In genomic region chr4:84971319-84971932, GRCh38 we compare ENCODE assay signal across 8 cellular contexts. TPM values are rescaled to one million over a fixed set of nuclear protein-coding genes. Genes with fewer than 3 reads are reported as not detected.
DNase-seq lines count a peak whose midpoint lies in the region; ATAC-seq, FAIRE-seq and TF ChIP-seq lines count a peak whose summit lies in the region.
"Had no signal": no experiment of that assay in that cellular context is flagged by ENCODE, and none has a peak within 500 bp of the region (broad histone marks: within the 10 kb centered on the region; RNA-seq: fewer than 3 reads in every experiment).

No MANE protein-coding gene starts in this region.

- H3K4me3 Mint-ChIP-seq in activated CD8-positive, alpha-beta memory T cell treated with anti-CD3 and anti-CD28 coated beads, Interleukin-2, amount 10 ng/mL, durations not matched to agents 7 days and 5 days, result no peak overlapping the region
- H3K4me3 Mint-ChIP-seq: T-helper 1 cell treated with Interleukin-12 subunit alpha and Interleukin-12 subunit beta and Interleukin-4 antibody, amounts not matched to agents 30 μg/mL and 1 μg/mL, for 36 hours had no signal

- no peak overlapping the region for H3K27ac ChIP-seq in IMR-90 (ENCODE audit: insufficient read depth, low read length)
- no peak overlapping the region for H3K27ac ChIP-seq in RWPE1
- H3K27ac ChIP-seq in small intestine (ENCODE audit: low read depth in 1 of 2, low read length in 1 of 2), result no peak overlapping the region

- H3K9me3 ChIP-seq in IMR-90 (ENCODE audit: control insufficient read depth, insufficient read depth, low read length) (no peaks in the 10 kb centered on the region), small intestine (ENCODE audit: control insufficient read depth, low read depth) (no peaks in the 10 kb centered on the region)

- DNase-seq in GM10266 (ENCODE audit: extremely low spot score), result peak; percentile 32
- DNase-seq in IMR-90, result peak; percentile 70
- peak; percentile 36 for DNase-seq in RWPE1 (ENCODE audit: low spot score)
- DNase-seq in fibroblast of mammary gland (ENCODE audit: low read depth), result peak; percentile 77
- peak; percentile 49 for DNase-seq in small intestine
- DNase-seq in activated CD8-positive, alpha-beta memory T cell treated with anti-CD3 and anti-CD28 coated beads, Interleukin-2, amount 10 ng/mL, durations not matched to agents 7 days and 5 days, result no peak

- H4K8ac ChIP-seq in IMR-90 (ENCODE audit: low read depth in 2 of 2, low read length in 2 of 2), result no peak overlapping the region

- no peak overlapping the region for H3K18ac ChIP-seq in IMR-90 (ENCODE audit: low read depth, low read length)

- no peak overlapping the region for H3K4me2 ChIP-seq in IMR-90 (ENCODE audit: low read depth, low read length)

- H3K4me1 Mint-ChIP-seq in activated CD8-positive, alpha-beta memory T cell treated with anti-CD3 and anti-CD28 coated beads, Interleukin-2, amount 10 ng/mL, durations not matched to agents 7 days and 5 days, result peaks cover 3% of the 10 kb centered on the region

- no peak overlapping the region for H3K23ac ChIP-seq in IMR-90 (ENCODE audit: low read depth, low read length)

- TF ChIP-seq POLR2A in IMR-90 (IDR thresholded peaks at IDR 0.05; ENCODE audit: low read depth, low read length), result no peak

- H2AK9ac ChIP-seq in IMR-90 (replicated peaks; ENCODE audit: low read depth, low read length, poor library complexity), result no peak overlapping the region

- no peak overlapping the region for H3K56ac ChIP-seq in IMR-90 (ENCODE audit: extremely low read depth, insufficient read depth, low read length)

- intact Hi-C loops in IMR-90 (cut with micrococcal nuclease), result loop anchor here (1.0 to 10.0 kb wide), 4 partner anchors 221 to 1197 kb away; no protein-coding TSS in a partner anchor

- WGBS in IMR-90 (ENCODE audit: extremely low coverage in 2 of 2, insufficient read length in 1 of 2), 2 experiments, result no CpG with 5 or more reads among the region's 3 CpGs
- 11 to 17% (median 16%) methylated on average over 3 of the region's 3 CpGs for WGBS in small intestine, 3 donors

- no peaks in the 10 kb centered on the region for H4K20me1 ChIP-seq in IMR-90 (ENCODE audit: insufficient read depth, low read length)

- H3K27me3 Mint-ChIP-seq in activated CD8-positive, alpha-beta memory T cell treated with anti-CD3 and anti-CD28 coated beads, Interleukin-2, amount 10 ng/mL, durations not matched to agents 7 days and 5 days, result peaks cover 25% of the 10 kb centered on the region

- H2BK20ac ChIP-seq in IMR-90 (ENCODE audit: low read depth, low read length), result no peak overlapping the region

- CTCF ChIA-PET in IMR-90 (lab: Yijun Ruan, JAX) (interaction anchor here (0.6 to 1.7 kb wide), 8 partner anchors 211 to 393 kb away, joined by 3 to 10 read pairs (median 4); no protein-coding TSS in a partner anchor), RWPE1 (lab: Yijun Ruan, JAX) (interaction anchor here (0.5 to 1.5 kb wide), 7 partner anchors 12 to 279 kb away, joined by 3 to 13 read pairs (median 4); no protein-coding TSS in a partner anchor)
- CTCF ChIA-PET in activated CD8-positive, alpha-beta memory T cell treated with anti-CD3 and anti-CD28 coated beads, Interleukin-2, amount 10 ng/mL, durations not matched to agents 7 days and 5 days (lab: Charles Lee), result interaction anchor here (1.3 to 2.0 kb wide), 3 partner anchors 221 to 1325 kb away, joined by 5 to 13 read pairs (median 13); no protein-coding TSS in a partner anchor

- H2BK5ac ChIP-seq in IMR-90 (ENCODE audit: low read depth, low read length, poor library complexity, severe bottlenecking), result no peak overlapping the region

- H3K14ac ChIP-seq in IMR-90 (replicated peaks; ENCODE audit: low read depth, low read length), result no peak overlapping the region

- TF ChIP-seq RAD21 in IMR-90 (IDR thresholded peaks at IDR 0.05; ENCODE audit: low read length), result peak; percentile 80

- no peak overlapping the region for H2AFZ ChIP-seq in IMR-90 (replicated peaks; ENCODE audit: low read length, poor library complexity)

- no TSS peak for BruUV-seq in IMR-90 (replicated peaks; lab: Mats Ljungman, UMichigan)

- H3K9ac ChIP-seq in IMR-90 (ENCODE audit: low read depth, low read length), result no peak overlapping the region

- H2BK120ac ChIP-seq in IMR-90 (ENCODE audit: low read depth, low read length), result no peak overlapping the region

- no peak overlapping the region for H3K27ac Mint-ChIP-seq in activated CD8-positive, alpha-beta memory T cell treated with anti-CD3 and anti-CD28 coated beads, Interleukin-2, amount 10 ng/mL, durations not matched to agents 7 days and 5 days
- H3K27ac Mint-ChIP-seq: T-helper 1 cell treated with Interleukin-12 subunit alpha and Interleukin-12 subunit beta and Interleukin-4 antibody, amounts not matched to agents 30 μg/mL and 1 μg/mL, for 36 hours had no signal

- H3K79me1 ChIP-seq in IMR-90 (ENCODE audit: low read depth in 1 of 2, low read length in 2 of 2), result 0 out of 4 replicates have a peak, but pooled peaks cover 0 to 5% of the 10 kb centered on the region in 2 experiments

- TF ChIP-seq CTCF in GM10266 (IDR thresholded peaks at IDR 0.05; ENCODE audit: control insufficient read depth, insufficient read depth, low read depth, missing control alignments) (peak; percentile 42), IMR-90 (conservative IDR thresholded peaks at IDR 0.05; ENCODE audit: low read depth, low read length) (peak; percentile 71), RWPE1 (conservative IDR thresholded peaks at IDR 0.05; ENCODE audit: low read depth) (peak; percentile 37), fibroblast of mammary gland (conservative IDR thresholded peaks at IDR 0.05; ENCODE audit: control insufficient read depth, insufficient read depth, low read depth, low read length) (peak; percentile 48)

- H4K5ac ChIP-seq in IMR-90 (ENCODE audit: low read depth, low read length), result no peak overlapping the region

- ATAC-seq in IMR-90 (ENCODE audit: low read depth) (0 out of 2 replicates have a peak, but pooled peaks have one; percentile 8), GM21529 (IDR thresholded peaks at IDR 0.05; ENCODE audit: unreplicated experiment) (no peak)
- ATAC-seq in activated CD8-positive, alpha-beta memory T cell treated with anti-CD3 and anti-CD28 coated beads, Interleukin-2, amount 10 ng/mL, durations not matched to agents 7 days and 5 days, result no peak

- H3K27me3 ChIP-seq in IMR-90 (ENCODE audit: control insufficient read depth, insufficient read depth, low read length), result no peaks in the 10 kb centered on the region
- no peaks in the 10 kb centered on the region for H3K27me3 ChIP-seq in small intestine (ENCODE audit: control insufficient read depth in 2 of 2, insufficient read depth in 2 of 2, low read length in 2 of 2)

- H2BK15ac ChIP-seq in IMR-90 (ENCODE audit: low read depth, low read length), result no peak overlapping the region

- in situ Hi-C loops in IMR-90 (cut with MboI; ENCODE audit: low sequenced_read_pairs), result loop anchor here (10.0 kb wide), 1 partner anchor 377 kb away; no protein-coding TSS in a partner anchor

- no peaks in the 10 kb centered on the region for H3K9me3 Mint-ChIP-seq in activated CD8-positive, alpha-beta memory T cell treated with anti-CD3 and anti-CD28 coated beads, Interleukin-2, amount 10 ng/mL, durations not matched to agents 7 days and 5 days (ENCODE audit: low read depth)
- H3K9me3 Mint-ChIP-seq: T-helper 1 cell treated with Interleukin-12 subunit alpha and Interleukin-12 subunit beta and Interleukin-4 antibody, amounts not matched to agents 30 μg/mL and 1 μg/mL, for 36 hours had no signal

- dilution Hi-C loops in IMR-90 (cut with HindIII; ENCODE audit: low sequenced_read_pairs, unreplicated experiment), result no loop called here

- H2AK5ac ChIP-seq in IMR-90 (ENCODE audit: low read depth, low read length), result no peak overlapping the region

- FAIRE-seq in small intestine (lab: Jason Lieb, UNC), result peak; percentile 86

- no peaks in the 10 kb centered on the region for H3K36me3 Mint-ChIP-seq in activated CD8-positive, alpha-beta memory T cell treated with anti-CD3 and anti-CD28 coated beads, Interleukin-2, amount 10 ng/mL, durations not matched to agents 7 days and 5 days

- H3K4me3 ChIP-seq in IMR-90 (ENCODE audit: insufficient read depth, low read depth, low read length) (no peak overlapping the region), fibroblast of mammary gland (ENCODE audit: control insufficient read depth, low read depth, low read length) (no peak overlapping the region), small intestine (ENCODE audit: low read depth in 1 of 2, low read length in 2 of 2) (no peak overlapping the region)

- no peaks in the 10 kb centered on the region for H3K9me1 ChIP-seq in IMR-90 (ENCODE audit: insufficient read depth, low read length)

- H3K36me3 ChIP-seq in IMR-90 (ENCODE audit: control insufficient read depth, insufficient read depth, low read length) (no peaks in the 10 kb centered on the region), small intestine (ENCODE audit: control insufficient read depth in 2 of 2, insufficient read depth in 2 of 2, low read length in 2 of 2) (no peaks in the 10 kb centered on the region)

- H4K91ac ChIP-seq in IMR-90 (ENCODE audit: insufficient read depth, low read depth, low read length), result no peak overlapping the region

- H3K4ac ChIP-seq in IMR-90 (ENCODE audit: low read depth, low read length), result no peak overlapping the region

- POLR2A ChIA-PET in IMR-90 (lab: Charles Lee; ENCODE audit: unreplicated experiment) (no interaction called here), RWPE1 (lab: Yijun Ruan, JAX; ENCODE audit: low non-redundant PET) (no interaction called here)

- H3K4me1 ChIP-seq in IMR-90 (ENCODE audit: control insufficient read depth, insufficient read depth, low read length) (peaks cover 2% of the 10 kb centered on the region; the same call in 1 of the 2 replicates), small intestine (ENCODE audit: control insufficient read depth in 2 of 2, insufficient read depth in 1 of 2, low read depth in 1 of 2, low read length in 1 of 2) (no peaks in the 10 kb centered on the region)

TF ChIP-seq in IMR-90, 13 proteins besides CTCF, POLR2A, EP300 and RAD21:
- TF ChIP-seq RFX5 (IDR thresholded peaks at IDR 0.05; ENCODE audit: low read depth, low read length) (no peak), NFE2L2 (IDR thresholded peaks at IDR 0.05; ENCODE audit: low read depth, low read length) (no peak), SMC3 (IDR thresholded peaks at IDR 0.05; ENCODE audit: low read depth, low read length) (peak; percentile 78), CEBPB (IDR thresholded peaks at IDR 0.05; ENCODE audit: low read depth, low read length) (peak; percentile 96)

RNA-seq across cellular contexts. Expression of gene WDFY3, which starts 4.9 kb away (rescaled TPM):
- total RNA-seq in IMR-90 (2012; rRNA removed), result 58.1 and 59.7 TPM in 2 replicates
- polyA plus RNA-seq in IMR-90 (2012; rRNA removed) (11.5 and 12.5 TPM in 2 replicates), small intestine (1 to 10 TPM; 3.0 to 8.1 (median 4.7) TPM)
- 6.8 and 9.3 TPM in 2 replicates for polyA plus RNA-seq in IMR-90 (2012; cell fraction: cytosol; rRNA removed)
- 18.3 and 31.6 TPM in 2 replicates for polyA plus RNA-seq in IMR-90 (2012; cell fraction: nucleus; rRNA removed; ENCODE audit: low replicate concordance)
- total RNA-seq in activated CD8-positive, alpha-beta memory T cell treated with anti-CD3 and anti-CD28 coated beads, Interleukin-2, amount 10 ng/mL, durations not matched to agents 7 days and 5 days, result under 1 TPM; 0.09 to 0.66 TPM

Comparison
In these comparisons a context has a peak if more than half of its experiments do, and no peak if none do; other contexts are left out.
1. RNA of gene WDFY3, which starts 4.9 kb away (total RNA-seq): 58.1 to 59.7 TPM in IMR-90; 0.09 to 0.66 TPM in activated CD8-positive, alpha-beta memory T cell treated with anti-CD3 and anti-CD28 coated beads, Interleukin-2, amount 10 ng/mL, durations not matched to agents 7 days and 5 days; every median in the first group is over 10 times any median in the second.
2. Peak in every context shown above with its lines, with median percentiles within 50 percentile points of each other: CTCF ChIP-seq.